ENCODE assay signal across 1 cellular context in the genomic region with DNA sequence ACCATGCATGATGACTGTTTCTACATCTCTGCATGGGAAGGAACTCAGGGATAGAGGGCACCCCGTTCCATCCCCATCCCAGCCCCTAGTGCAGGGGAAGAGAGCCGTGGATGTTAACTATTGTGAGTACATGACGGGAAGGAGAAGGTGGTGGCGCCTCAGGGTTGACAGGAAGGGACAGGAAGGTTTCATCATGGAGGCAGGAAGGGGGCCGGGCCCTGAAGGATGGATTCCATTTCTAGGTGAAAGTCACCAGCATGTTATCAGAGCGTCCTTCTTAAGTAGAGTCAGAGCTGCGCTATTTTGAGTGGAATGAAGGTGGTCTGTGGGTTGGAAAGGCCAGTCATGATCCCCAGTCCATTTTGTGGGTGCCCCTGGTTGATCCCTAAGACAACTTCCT.
TF ChIP-seq lines count a peak whose summit lies in the region.

No MANE protein-coding gene starts in this region.

TF ChIP-seq in IMR-90, 13 proteins besides CTCF, POLR2A, EP300 and RAD21:
- TF ChIP-seq CHD1 (IDR thresholded peaks at IDR 0.05; ENCODE audit: low read depth, low read length) (no peak), MAZ (IDR thresholded peaks at IDR 0.05; ENCODE audit: borderline replicate concordance, low read depth, low read length) (no peak), RFX5 (IDR thresholded peaks at IDR 0.05; ENCODE audit: low read depth, low read length) (no peak), CEBPB (IDR thresholded peaks at IDR 0.05; ENCODE audit: low read depth, low read length) (no peak), FOS (IDR thresholded peaks at IDR 0.05; ENCODE audit: low read depth, low read length) (no peak), RCOR1 (IDR thresholded peaks at IDR 0.05; ENCODE audit: insufficient replicate concordance, low read length) (no peak), MAFK (IDR thresholded peaks at IDR 0.05; ENCODE audit: low read depth, low read length) (no peak), SMC3 (IDR thresholded peaks at IDR 0.05; ENCODE audit: low read depth, low read length) (no peak), BHLHE40 (IDR thresholded peaks at IDR 0.05; ENCODE audit: low read depth, low read length) (no peak), NFE2L2 (IDR thresholded peaks at IDR 0.05; ENCODE audit: low read depth, low read length) (no peak), MXI1 (IDR thresholded peaks at IDR 0.05; ENCODE audit: borderline replicate concordance, low read depth, low read length) (no peak)
- TF ChIP-seq, protein P1, sequence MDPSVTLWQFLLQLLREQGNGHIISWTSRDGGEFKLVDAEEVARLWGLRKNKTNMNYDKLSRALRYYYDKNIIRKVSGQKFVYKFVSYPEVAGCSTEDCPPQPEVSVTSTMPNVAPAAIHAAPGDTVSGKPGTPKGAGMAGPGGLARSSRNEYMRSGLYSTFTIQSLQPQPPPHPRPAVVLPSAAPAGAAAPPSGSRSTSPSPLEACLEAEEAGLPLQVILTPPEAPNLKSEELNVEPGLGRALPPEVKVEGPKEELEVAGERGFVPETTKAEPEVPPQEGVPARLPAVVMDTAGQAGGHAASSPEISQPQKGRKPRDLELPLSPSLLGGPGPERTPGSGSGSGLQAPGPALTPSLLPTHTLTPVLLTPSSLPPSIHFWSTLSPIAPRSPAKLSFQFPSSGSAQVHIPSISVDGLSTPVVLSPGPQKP (IDR thresholded peaks at IDR 0.05; ENCODE audit: borderline replicate concordance, low read depth, low read length): no peak
- TF ChIP-seq, protein P2, sequence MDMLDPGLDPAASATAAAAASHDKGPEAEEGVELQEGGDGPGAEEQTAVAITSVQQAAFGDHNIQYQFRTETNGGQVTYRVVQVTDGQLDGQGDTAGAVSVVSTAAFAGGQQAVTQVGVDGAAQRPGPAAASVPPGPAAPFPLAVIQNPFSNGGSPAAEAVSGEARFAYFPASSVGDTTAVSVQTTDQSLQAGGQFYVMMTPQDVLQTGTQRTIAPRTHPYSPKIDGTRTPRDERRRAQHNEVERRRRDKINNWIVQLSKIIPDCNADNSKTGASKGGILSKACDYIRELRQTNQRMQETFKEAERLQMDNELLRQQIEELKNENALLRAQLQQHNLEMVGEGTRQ (IDR thresholded peaks at IDR 0.05; ENCODE audit: low read depth, low read length): no peak
TF ChIP-seq in IMR-90: peak in this region for 0.
